8 cellular contexts compared by ENCODE assay signal in genomic region chr17:3636154-3636907, GRCh38.
DNase-seq lines count a peak whose midpoint lies in the region; ATAC-seq lines count a peak whose summit lies in the region.

TSS of gene CTNS (plus strand) at chr17:3636760. CDS start at chr17:3640207, 3,447 bp downstream.
TSS of gene SHPK (minus strand) at chr17:3636250. CDS start at chr17:3636219, 31 bp downstream.

- peak; percentile 99 for DNase-seq in AG08396 (ENCODE audit: low spot score)
- peak; percentile 82 for DNase-seq in NCI-H345 treated with DMSO at 0.1 percent for 48 hours (lab: John Stamatoyannopoulos, UW; ENCODE audit: unreplicated experiment)
- DNase-seq in activated CD4-positive, CD25-positive, alpha-beta regulatory T cell (lab: John Stamatoyannopoulos, UW): peak; percentile 90 to 92 (median 90)
- DNase-seq in central memory CD4-positive, alpha-beta T cell: peak; percentile 93
- peak; percentile 97 for DNase-seq in inferior parietal cortex (ENCODE audit: extremely low spot score)
- DNase-seq in stimulated activated CD4-positive, alpha-beta T cell treated with anti-CD3 and anti-CD28 coated beads, Interleukin-12 subunit alpha, Interleukin-12 subunit beta, amount 100 ng/mL, for 24 hours (ENCODE audit: low read depth in 2 of 2): peak; percentile 90 to 92

- ATAC-seq in GM19023 (IDR thresholded peaks at IDR 0.05; ENCODE audit: unreplicated experiment) (peak; percentile 92), HG03280 (IDR thresholded peaks at IDR 0.05; ENCODE audit: unreplicated experiment) (peak; percentile 95)

Comparison
In these comparisons a context has a peak if more than half of its experiments do, and no peak if none do; other contexts are left out.
1. Peak in every context shown above with its lines: DNase-seq and ATAC-seq.